In genomic region chr4:2009651-2010233, GRCh38 we compare ENCODE assay signal across 8 cellular contexts. TPM values are rescaled to one million over a fixed set of nuclear protein-coding genes. Genes with fewer than 3 reads are reported as not detected.
A peak's percentile ranks its signal among the peaks of the same experiment; 100 is the strongest.
DNase-seq lines count a peak whose midpoint lies in the region; ATAC-seq and TF ChIP-seq lines count a peak whose summit lies in the region.

No MANE protein-coding gene starts in this region.

- peaks cover 15% of the 10 kb centered on the region for H3K36me3 ChIP-seq in upper lobe of right lung

- peaks cover 20% of the 10 kb centered on the region for H3K4me1 ChIP-seq in upper lobe of right lung

- DNase-seq in DMS79 treated with DMSO at 0.1 percent for 48 hours (lab: John Stamatoyannopoulos, UW) = peak; percentile 16
- no peak for DNase-seq in DMS79 (lab: John Stamatoyannopoulos, UW)
- DNase-seq in HuH-7 (ENCODE audit: low spot score) = peak; percentile 83
- peak; percentile 55 for DNase-seq in RWPE1 (ENCODE audit: low spot score)
- DNase-seq in activated naive CD4-positive, alpha-beta T cell treated with anti-CD3 and anti-CD28 coated beads, Interleukin-2, amount 50 U/mL, for 16 hours = peak; percentile 51
- DNase-seq in globus pallidus (ENCODE audit: low spot score) = peak; percentile 61
- peak in 40 of 56 donors; percentile 14 to 71 (median 46) for DNase-seq in nucleus accumbens (lab: John Stamatoyannopoulos, UW)
- peak; percentile 86 for DNase-seq in upper lobe of right lung

- TF ChIP-seq CTCF in RWPE1 (conservative IDR thresholded peaks at IDR 0.05; ENCODE audit: low read depth) = peak; percentile 24
- peak; percentile 9 for TF ChIP-seq CTCF in upper lobe of right lung (IDR thresholded peaks at IDR 0.05)

- H3K27ac ChIP-seq in RWPE1 (peak overlapping the region; percentile 97), upper lobe of right lung (peak overlapping the region; percentile 99)

- CTCF ChIA-PET in RWPE1 (lab: Yijun Ruan, JAX) = interaction anchor here (1.5 kb wide), 1 partner anchor 12 kb away, joined by 3 read pairs; no protein-coding TSS in a partner anchor

- POLR2A ChIA-PET in RWPE1 (lab: Yijun Ruan, JAX; ENCODE audit: low non-redundant PET) = no interaction called here

- intact Hi-C loops in upper lobe of right lung (cut with DNase I) = no loop called here

- H3K4me3 ChIP-seq in upper lobe of right lung = peak overlapping the region; percentile 71

- H3K9me3 ChIP-seq in upper lobe of right lung = no peaks in the 10 kb centered on the region

- ATAC-seq in upper lobe of right lung = peak; percentile 63

- no peaks in the 10 kb centered on the region for H3K27me3 ChIP-seq in upper lobe of right lung

RNA-seq across cellular contexts. Expression of gene NELFA, which starts 1.0 kb away (rescaled TPM):
- total RNA-seq in upper lobe of right lung = 22.7 TPM

RNA-seq across cellular contexts. Expression of gene NAT8L, which starts 49.4 kb away (rescaled TPM):
- 0.46 TPM for total RNA-seq in upper lobe of right lung
